ENCODE assay signal across 16 cellular contexts in the genomic region with DNA sequence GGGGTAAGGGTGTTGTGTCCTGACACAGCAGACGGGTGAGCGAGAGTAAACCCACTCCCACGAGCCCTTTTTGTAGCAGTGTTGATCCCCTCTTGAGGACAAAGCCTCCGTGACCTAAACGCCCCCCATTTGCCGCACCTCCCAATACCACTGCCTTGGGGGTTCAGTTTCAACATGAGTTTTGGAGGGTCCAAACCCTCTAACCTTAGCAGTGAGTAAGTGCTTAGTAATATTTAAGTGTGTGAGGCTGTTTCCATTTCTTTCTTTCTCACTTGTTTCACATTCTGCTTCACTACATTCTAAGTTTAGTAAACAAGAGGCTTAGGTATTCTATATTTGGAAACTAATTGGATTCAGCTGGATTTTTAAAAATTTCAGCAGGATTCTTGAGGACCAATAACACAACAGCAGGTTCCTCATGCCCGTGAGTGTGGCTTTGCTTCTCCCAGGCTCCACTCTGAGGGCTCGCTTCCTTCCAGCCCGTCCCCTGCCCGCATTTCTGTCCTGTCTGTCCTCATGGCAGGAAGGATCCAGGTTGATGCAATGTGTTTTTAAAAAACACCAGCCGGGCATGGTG. TPM values are rescaled to one million over a fixed set of nuclear protein-coding genes. Genes with fewer than 3 reads are reported as not detected.
A peak's percentile ranks its signal among the peaks of the same experiment; 100 is the strongest.
DNase-seq lines count a peak whose midpoint lies in the region; ATAC-seq and TF ChIP-seq lines count a peak whose summit lies in the region.
"Had no signal": no experiment of that assay in that cellular context is flagged by ENCODE, and none has a peak within 500 bp of the region (broad histone marks: within the 10 kb centered on the region; RNA-seq: fewer than 3 reads in every experiment).

No MANE protein-coding gene starts in this region.

- POLR2A ChIA-PET in activated CD4-positive, alpha-beta T cell treated with anti-CD3 and anti-CD28 coated beads for 36 hours (lab: Charles Lee): no interaction called here
- POLR2A ChIA-PET in activated CD4-positive, alpha-beta T cell treated with anti-CD3 and anti-CD28 coated beads, Interleukin-2, amount 10 ng/mL, durations not matched to agents 7 days and 5 days (lab: Charles Lee): interaction anchor here (0.6 kb wide), 1 partner anchor 253 kb away, joined by 3 read pairs; no protein-coding TSS in a partner anchor

- TF ChIP-seq CTCF in sigmoid colon (IDR thresholded peaks at IDR 0.05): no peak

- WGBS in sigmoid colon, 2 donors: 92 to 94% methylated on average over 11 of the region's 11 CpGs

- intact Hi-C loops in activated CD4-positive, alpha-beta T cell treated with anti-CD3 and anti-CD28 coated beads for 36 hours (cut with DNase I, micrococcal nuclease): loop anchor here in 1 of 2 experiments (5.0 kb wide), 1 partner anchor 102 kb away; no protein-coding TSS in a partner anchor
- intact Hi-C loops in sigmoid colon (cut with DNase I): no loop called here

- ATAC-seq in activated CD4-positive, alpha-beta T cell treated with anti-CD3 and anti-CD28 coated beads for 36 hours: no peak
- ATAC-seq in activated T-helper 17 cell treated with anti-CD3 and anti-CD28 coated beads, Interleukin-2, amount 50 U/mL, for 72 hours (replicated peaks): peak; percentile 25
- no peak for ATAC-seq in HG02610 (IDR thresholded peaks at IDR 0.05; ENCODE audit: unreplicated experiment)
- no peak for ATAC-seq in GM21619 (IDR thresholded peaks at IDR 0.05; ENCODE audit: unreplicated experiment)
- ATAC-seq: GM23338 had no signal

- no peaks in the 10 kb centered on the region for H3K27me3 ChIP-seq in sigmoid colon

- TF ChIP-seq POLR2A in sigmoid colon (IDR thresholded peaks at IDR 0.05): no peak

- no peak overlapping the region for H3K27ac ChIP-seq in sigmoid colon
- H3K27ac ChIP-seq: KMS-11, PC-9 had no signal

- peaks cover 4% of the 10 kb centered on the region for H3K9me3 Mint-ChIP-seq in activated CD4-positive, alpha-beta T cell treated with anti-CD3 and anti-CD28 coated beads for 36 hours (ENCODE audit: low read depth)
- no peaks in the 10 kb centered on the region for H3K9me3 Mint-ChIP-seq in activated CD4-positive, alpha-beta T cell treated with anti-CD3 and anti-CD28 coated beads, Interleukin-2, amount 10 ng/mL, durations not matched to agents 7 days and 5 days
- H3K9me3 Mint-ChIP-seq in activated T-helper 17 cell treated with anti-CD3 and anti-CD28 coated beads, Interleukin-2, amount 50 U/mL, for 72 hours: no peaks in the 10 kb centered on the region
- H3K9me3 Mint-ChIP-seq in stimulated activated naive CD8-positive, alpha-beta T cell treated with anti-CD3 and anti-CD28 coated beads, Interleukin-15, Interleukin-2, amounts not matched to agents 100 ng/mL and 50 ng/mL, for 24 hours: peaks cover 4% of the 10 kb centered on the region
- H3K9me3 Mint-ChIP-seq: GM23338 had no signal

- H3K4me1 Mint-ChIP-seq in activated CD4-positive, alpha-beta T cell treated with anti-CD3 and anti-CD28 coated beads for 36 hours: peaks cover 65% of the 10 kb centered on the region
- peaks cover 26% of the 10 kb centered on the region for H3K4me1 Mint-ChIP-seq in activated CD4-positive, alpha-beta T cell treated with anti-CD3 and anti-CD28 coated beads, Interleukin-2, amount 10 ng/mL, durations not matched to agents 7 days and 5 days
- H3K4me1 Mint-ChIP-seq in activated T-helper 17 cell treated with anti-CD3 and anti-CD28 coated beads, Interleukin-2, amount 50 U/mL, for 72 hours: peaks cover 43% of the 10 kb centered on the region
- H3K4me1 Mint-ChIP-seq in stimulated activated naive CD8-positive, alpha-beta T cell treated with anti-CD3 and anti-CD28 coated beads, Interleukin-15, Interleukin-2, amounts not matched to agents 100 ng/mL and 50 ng/mL, for 24 hours (ENCODE audit: low read depth): peaks cover 69% of the 10 kb centered on the region

- H3K4me1 ChIP-seq in sigmoid colon: peaks cover 0 to 65% (median 45%) of the 10 kb centered on the region in 4 donors
- H3K4me1 ChIP-seq: Caco-2 had no signal

- no peaks in the 10 kb centered on the region for H3K9me3 ChIP-seq in sigmoid colon
- H3K9me3 ChIP-seq: Caco-2 had no signal

- CTCF ChIA-PET in activated CD4-positive, alpha-beta T cell treated with anti-CD3 and anti-CD28 coated beads for 36 hours (lab: Charles Lee): interaction anchor here (0.7 to 4.3 kb wide), 4 partner anchors 9 to 218 kb away, joined by 3 to 16 read pairs (median 8); no protein-coding TSS in a partner anchor
- CTCF ChIA-PET in activated CD4-positive, alpha-beta T cell treated with anti-CD3 and anti-CD28 coated beads, Interleukin-2, amount 10 ng/mL, durations not matched to agents 7 days and 5 days (lab: Charles Lee): no interaction called here

- H3K27me3 Mint-ChIP-seq in activated CD4-positive, alpha-beta T cell treated with anti-CD3 and anti-CD28 coated beads for 36 hours: no peaks in the 10 kb centered on the region
- H3K27me3 Mint-ChIP-seq in activated CD4-positive, alpha-beta T cell treated with anti-CD3 and anti-CD28 coated beads, Interleukin-2, amount 10 ng/mL, durations not matched to agents 7 days and 5 days: peaks cover 39% of the 10 kb centered on the region
- H3K27me3 Mint-ChIP-seq in activated T-helper 17 cell treated with anti-CD3 and anti-CD28 coated beads, Interleukin-2, amount 50 U/mL, for 72 hours: no peaks in the 10 kb centered on the region
- no peaks in the 10 kb centered on the region for H3K27me3 Mint-ChIP-seq in stimulated activated naive CD8-positive, alpha-beta T cell treated with anti-CD3 and anti-CD28 coated beads, Interleukin-15, Interleukin-2, amounts not matched to agents 100 ng/mL and 50 ng/mL, for 24 hours

- no peak for DNase-seq in activated CD4-positive, alpha-beta T cell treated with anti-CD3 and anti-CD28 coated beads for 36 hours
- DNase-seq in activated CD4-positive, alpha-beta T cell treated with anti-CD3 and anti-CD28 coated beads, Interleukin-2, amount 10 ng/mL, durations not matched to agents 7 days and 5 days: no peak
- DNase-seq in fibroblast of peridontal ligament (ENCODE audit: extremely low read depth) (peak; percentile 62), sigmoid colon (no peak)
- DNase-seq: 8988T, Caco-2, NCI-H1092, NCI-H1694 treated with DMSO at 0.1 percent for 48 hours, PC-9 had no signal

- no peak for TF ChIP-seq EP300 in sigmoid colon (IDR thresholded peaks at IDR 0.05)

- H3K27ac Mint-ChIP-seq in activated CD4-positive, alpha-beta T cell treated with anti-CD3 and anti-CD28 coated beads for 36 hours: peak overlapping the region; percentile 31
- H3K27ac Mint-ChIP-seq in activated CD4-positive, alpha-beta T cell treated with anti-CD3 and anti-CD28 coated beads, Interleukin-2, amount 10 ng/mL, durations not matched to agents 7 days and 5 days: no peak overlapping the region
- no peak overlapping the region for H3K27ac Mint-ChIP-seq in activated T-helper 17 cell treated with anti-CD3 and anti-CD28 coated beads, Interleukin-2, amount 50 U/mL, for 72 hours
- H3K27ac Mint-ChIP-seq in stimulated activated naive CD8-positive, alpha-beta T cell treated with anti-CD3 and anti-CD28 coated beads, Interleukin-15, Interleukin-2, amounts not matched to agents 100 ng/mL and 50 ng/mL, for 24 hours: peak overlapping the region; percentile 67
- H3K27ac Mint-ChIP-seq: GM23338 had no signal

- peaks cover 25% of the 10 kb centered on the region for H3K36me3 Mint-ChIP-seq in activated CD4-positive, alpha-beta T cell treated with anti-CD3 and anti-CD28 coated beads for 36 hours (ENCODE audit: low read depth)
- H3K36me3 Mint-ChIP-seq in activated CD4-positive, alpha-beta T cell treated with anti-CD3 and anti-CD28 coated beads, Interleukin-2, amount 10 ng/mL, durations not matched to agents 7 days and 5 days (ENCODE audit: low read depth): peaks cover 4% of the 10 kb centered on the region
- peaks cover 32% of the 10 kb centered on the region for H3K36me3 Mint-ChIP-seq in activated T-helper 17 cell treated with anti-CD3 and anti-CD28 coated beads, Interleukin-2, amount 50 U/mL, for 72 hours (ENCODE audit: low read depth)
- H3K36me3 Mint-ChIP-seq in stimulated activated naive CD8-positive, alpha-beta T cell treated with anti-CD3 and anti-CD28 coated beads, Interleukin-15, Interleukin-2, amounts not matched to agents 100 ng/mL and 50 ng/mL, for 24 hours (ENCODE audit: low read depth): peaks cover 41% of the 10 kb centered on the region

- H3K4me3 Mint-ChIP-seq in activated CD4-positive, alpha-beta T cell treated with anti-CD3 and anti-CD28 coated beads for 36 hours: no peak overlapping the region
- no peak overlapping the region for H3K4me3 Mint-ChIP-seq in activated CD4-positive, alpha-beta T cell treated with anti-CD3 and anti-CD28 coated beads, Interleukin-2, amount 10 ng/mL, durations not matched to agents 7 days and 5 days
- peak overlapping the region; percentile 7 for H3K4me3 Mint-ChIP-seq in activated T-helper 17 cell treated with anti-CD3 and anti-CD28 coated beads, Interleukin-2, amount 50 U/mL, for 72 hours
- peak overlapping the region; percentile 17 for H3K4me3 Mint-ChIP-seq in stimulated activated naive CD8-positive, alpha-beta T cell treated with anti-CD3 and anti-CD28 coated beads, Interleukin-15, Interleukin-2, amounts not matched to agents 100 ng/mL and 50 ng/mL, for 24 hours
- H3K4me3 Mint-ChIP-seq: CD14-positive monocyte, GM23338 had no signal

- H3K36me3 ChIP-seq in sigmoid colon: peaks cover 0 to 8% (median 0%) of the 10 kb centered on the region in 4 donors

- H3K4me3 ChIP-seq in sigmoid colon: no peak overlapping the region
- H3K4me3 ChIP-seq: GM23338, PC-9 had no signal

RNA-seq across cellular contexts. Expression of gene SNX9, which starts 41.2 kb away (rescaled TPM):
- 10 to 100 TPM; 39.4 to 43.3 TPM for total RNA-seq in activated CD4-positive, alpha-beta T cell treated with anti-CD3 and anti-CD28 coated beads for 36 hours
- total RNA-seq in activated CD4-positive, alpha-beta T cell treated with anti-CD3 and anti-CD28 coated beads, Interleukin-2, amount 10 ng/mL, durations not matched to agents 7 days and 5 days: 10 to 100 TPM in 1 of 2 experiments, 1 to 10 TPM in 1; 9.4 to 10.7 TPM
- 10 to 100 TPM; 20.5 to 71.9 TPM for total RNA-seq in activated T-helper 17 cell treated with anti-CD3 and anti-CD28 coated beads, Interleukin-2, amount 50 U/mL, for 72 hours
- 10 to 100 TPM; 48.5 to 68.1 (median 63.1) TPM for total RNA-seq in sigmoid colon
- 10 to 100 TPM; 42.6 to 72.6 (median 60.1) TPM for polyA plus RNA-seq in sigmoid colon

Comparison
In these comparisons a context has a peak if more than half of its experiments do, and no peak if none do; other contexts are left out.
1. H3K27ac Mint-ChIP-seq: peak in activated CD4-positive, alpha-beta T cell treated with anti-CD3 and anti-CD28 coated beads for 36 hours (single experiment) and stimulated activated naive CD8-positive, alpha-beta T cell treated with anti-CD3 and anti-CD28 coated beads, Interleukin-15, Interleukin-2, amounts not matched to agents 100 ng/mL and 50 ng/mL, for 24 hours (single experiment); none in activated CD4-positive, alpha-beta T cell treated with anti-CD3 and anti-CD28 coated beads, Interleukin-2, amount 10 ng/mL, durations not matched to agents 7 days and 5 days (single experiment) and activated T-helper 17 cell treated with anti-CD3 and anti-CD28 coated beads, Interleukin-2, amount 50 U/mL, for 72 hours (single experiment).
2. H3K4me3 Mint-ChIP-seq: peak in activated T-helper 17 cell treated with anti-CD3 and anti-CD28 coated beads, Interleukin-2, amount 50 U/mL, for 72 hours (single experiment) and stimulated activated naive CD8-positive, alpha-beta T cell treated with anti-CD3 and anti-CD28 coated beads, Interleukin-15, Interleukin-2, amounts not matched to agents 100 ng/mL and 50 ng/mL, for 24 hours (single experiment); none in activated CD4-positive, alpha-beta T cell treated with anti-CD3 and anti-CD28 coated beads for 36 hours (single experiment) and activated CD4-positive, alpha-beta T cell treated with anti-CD3 and anti-CD28 coated beads, Interleukin-2, amount 10 ng/mL, durations not matched to agents 7 days and 5 days (single experiment).